In genomic region chr12:115599251-115599811, GRCh38 we compare ENCODE assay signal across 10 cellular contexts.
DNase-seq lines count a peak whose midpoint lies in the region; ATAC-seq and TF ChIP-seq lines count a peak whose summit lies in the region.
"Had no signal": no experiment of that assay in that cellular context is flagged by ENCODE, and none has a peak within 500 bp of the region (broad histone marks: within the 10 kb centered on the region; RNA-seq: fewer than 3 reads in every experiment).

No MANE protein-coding gene starts in this region.

- H3K36me3 ChIP-seq in body of pancreas (replicated peaks in 1 of 2; ENCODE audit: insufficient read depth in 1 of 2, low read depth in 2 of 2), result no peaks in the 10 kb centered on the region
- no peaks in the 10 kb centered on the region for H3K36me3 ChIP-seq in lower lobe of right lung
- H3K36me3 ChIP-seq in upper lobe of left lung, result no peaks in the 10 kb centered on the region

- DNase-seq in NCI-H1436 (lab: John Stamatoyannopoulos, UW) (peak; percentile 72), body of pancreas (peak in 1 of 4 donors; percentile 7), lower lobe of right lung (no peak), upper lobe of left lung (peak in 1 of 2 donors; percentile 44), NCI-H1694 treated with DMSO at 0.1 percent for 48 hours (lab: John Stamatoyannopoulos, UW) (no peak)
- DNase-seq: activated CD4-positive, alpha-beta memory T cell treated with anti-CD3 and anti-CD28 coated beads for 36 hours; amniotic stem cell; SIG-M5 had no signal

- no peak for TF ChIP-seq POLR2A in body of pancreas (IDR thresholded peaks at IDR 0.05)
- TF ChIP-seq POLR2A in upper lobe of left lung (IDR thresholded peaks at IDR 0.05), result no peak

- H3K4me1 ChIP-seq in body of pancreas, result no peaks in the 10 kb centered on the region
- H3K4me1 ChIP-seq in lower lobe of right lung, result no peaks in the 10 kb centered on the region
- peaks cover 9 to 14% (median 10%) of the 10 kb centered on the region in 4 donors for H3K4me1 ChIP-seq in upper lobe of left lung

- no peak for TF ChIP-seq EP300 in upper lobe of left lung (IDR thresholded peaks at IDR 0.05)

- H3K9me3 ChIP-seq in body of pancreas (no peaks in the 10 kb centered on the region), lower lobe of right lung (no peaks in the 10 kb centered on the region), upper lobe of left lung (no peaks in the 10 kb centered on the region)

- ATAC-seq in body of pancreas (peak; percentile 30), lower lobe of right lung (peak; percentile 50 to 57), upper lobe of left lung (ENCODE audit: low FRiP score in 2 of 2) (peak; percentile 12 to 37), GM18519 (IDR thresholded peaks at IDR 0.05; ENCODE audit: low FRiP score, unreplicated experiment) (no peak), GM18858 (IDR thresholded peaks at IDR 0.05; ENCODE audit: unreplicated experiment) (no peak)

- WGBS in body of pancreas, 2 donors, result 1 to 5% methylated on average over 17 to 24 of the region's 24 CpGs
- WGBS in upper lobe of left lung, 2 donors, result 4 to 7% methylated on average over 18 of the region's 24 CpGs

- H3K4me3 ChIP-seq in body of pancreas (no peak overlapping the region), lower lobe of right lung (peak overlapping the region; percentile 5), upper lobe of left lung (peak overlapping the region in 3 of 4 donors; percentile 6 to 14 (median 9))

- TF ChIP-seq CTCF in body of pancreas (IDR thresholded peaks at IDR 0.05) (no peak), lower lobe of right lung (IDR thresholded peaks at IDR 0.05) (no peak), upper lobe of left lung (IDR thresholded peaks at IDR 0.05) (no peak)

- no peaks in the 10 kb centered on the region for H3K27me3 ChIP-seq in body of pancreas
- peaks cover 6% of the 10 kb centered on the region for H3K27me3 ChIP-seq in lower lobe of right lung (ENCODE audit: low read depth)
- no peaks in the 10 kb centered on the region for H3K27me3 ChIP-seq in upper lobe of left lung

- no peak overlapping the region for H3K27ac ChIP-seq in body of pancreas
- no peak overlapping the region for H3K27ac ChIP-seq in lower lobe of right lung
- peak overlapping the region in 2 of 4 donors; percentile 9 to 20 for H3K27ac ChIP-seq in upper lobe of left lung

- intact Hi-C loops in body of pancreas (cut with DNase I) (no loop called here), lower lobe of right lung (cut with DNase I) (no loop called here)

Comparison
In these comparisons a context has a peak if more than half of its experiments do, and no peak if none do; other contexts are left out.
1. ATAC-seq: peak in body of pancreas (single experiment), lower lobe of right lung (2 of 2) and upper lobe of left lung (2 of 2); none in GM18519 (single experiment) and GM18858 (single experiment).
2. H3K4me3 ChIP-seq: peak in lower lobe of right lung (single experiment) and upper lobe of left lung (3 of 4); none in body of pancreas (0 of 2).